ENCODE assay signal across 2 cellular contexts in genomic region chr19:44582581-44583265, GRCh38.
TF ChIP-seq lines count a peak whose summit lies in the region.

No MANE protein-coding gene starts in this region.

TF ChIP-seq in IMR-90, 13 proteins besides CTCF, POLR2A, EP300 and RAD21:
- TF ChIP-seq SMC3 (IDR thresholded peaks at IDR 0.05; ENCODE audit: low read depth, low read length), result peak; percentile 9; the same call in 1 of the 2 replicates
- no peak for TF ChIP-seq MXI1 (IDR thresholded peaks at IDR 0.05; ENCODE audit: borderline replicate concordance, low read depth, low read length)

TF ChIP-seq in K562, 482 proteins besides CTCF, POLR2A, EP300 and RAD21 (continues in another document):
- no peak for TF ChIP-seq TFE3 (CRISPR knock-in tag; IDR thresholded peaks at IDR 0.05)
- TF ChIP-seq LEF1 (IDR thresholded peaks at IDR 0.05), result no peak
- no peak for TF ChIP-seq MAX (CRISPR knock-in tag; IDR thresholded peaks at IDR 0.05)
- TF ChIP-seq ZMIZ1 (IDR thresholded peaks at IDR 0.05; ENCODE audit: low read depth in 2 of 2, low read length in 2 of 2), result no peak
- TF ChIP-seq DIDO1 (tag; IDR thresholded peaks at IDR 0.05; ENCODE audit: low read depth), result 0 out of 2 replicates have a peak, but pooled peaks have one; percentile 21
- no peak for TF ChIP-seq TEAD4 (IDR thresholded peaks at IDR 0.05; ENCODE audit: low read length)
- TF ChIP-seq TEAD4 (CRISPR knock-in tag; IDR thresholded peaks at IDR 0.05; ENCODE audit: borderline replicate concordance), result no peak
- TF ChIP-seq VEZF1 (CRISPR knock-in tag; IDR thresholded peaks at IDR 0.05), result no peak
- TF ChIP-seq CTBP1 (IDR thresholded peaks at IDR 0.05; ENCODE audit: borderline replicate concordance), result peak; percentile 44; the same call in 1 of the 2 replicates
- no peak for TF ChIP-seq YY1 (IDR thresholded peaks at IDR 0.05; ENCODE audit: borderline replicate concordance in 1 of 3, control insufficient read depth in 1 of 3, extremely low read depth in 1 of 3, insufficient read depth in 3 of 3, insufficient read length in 1 of 3, insufficient replicate concordance in 2 of 3, low read depth in 1 of 3, low read length in 2 of 3)
- no peak for TF ChIP-seq CREB3L1 (IDR thresholded peaks at IDR 0.05; ENCODE audit: borderline replicate concordance, low read depth)
- TF ChIP-seq THRAP3 (IDR thresholded peaks at IDR 0.05; ENCODE audit: borderline replicate concordance), result 0 out of 2 replicates have a peak, but pooled peaks have one; percentile 65
- no peak for TF ChIP-seq ZNF511 (CRISPR knock-in tag; IDR thresholded peaks at IDR 0.05)
- TF ChIP-seq EP400 (IDR thresholded peaks at IDR 0.05), result no peak
- peak; percentile 100 for TF ChIP-seq ZNF512 (tag; IDR thresholded peaks at IDR 0.05)
- no peak for TF ChIP-seq SAFB (IDR thresholded peaks at IDR 0.05; ENCODE audit: borderline replicate concordance, low read depth, low read length)
- no peak for TF ChIP-seq BRCA1 (IDR thresholded peaks at IDR 0.05)
- TF ChIP-seq BRCA1 (CRISPR knock-in tag; IDR thresholded peaks at IDR 0.05), result no peak
- no peak for TF ChIP-seq ZNF77 (CRISPR knock-in tag; IDR thresholded peaks at IDR 0.05)
- TF ChIP-seq HNRNPL (IDR thresholded peaks at IDR 0.05; ENCODE audit: low read depth, low read length), result no peak
- no peak for TF ChIP-seq ZFP30 (CRISPR knock-in tag; IDR thresholded peaks at IDR 0.05; ENCODE audit: borderline replicate concordance)
- no peak for TF ChIP-seq MEF2A (IDR thresholded peaks at IDR 0.05; ENCODE audit: control insufficient read depth, low read depth, low read length)
- TF ChIP-seq OTX1 (CRISPR knock-in tag; IDR thresholded peaks at IDR 0.05), result peak; percentile 97
- no peak for TF ChIP-seq BDP1 (IDR thresholded peaks at IDR 0.05; ENCODE audit: insufficient read depth, insufficient read length)
- TF ChIP-seq ATF7 (IDR thresholded peaks at IDR 0.05), result 0 out of 2 replicates have a peak, but pooled peaks have one; percentile 18
- no peak for TF ChIP-seq CCAR2 (IDR thresholded peaks at IDR 0.05; ENCODE audit: low read depth, low read length)
- peak; percentile 54 for TF ChIP-seq DPF2 (IDR thresholded peaks at IDR 0.05)
- TF ChIP-seq ATF4 (CRISPR knock-in tag; IDR thresholded peaks at IDR 0.05), result no peak
- no peak for TF ChIP-seq GABPB1 (CRISPR knock-in tag; IDR thresholded peaks at IDR 0.05)
- TF ChIP-seq E2F8 (IDR thresholded peaks at IDR 0.05; ENCODE audit: low read depth, partially characterized antibody), result peak; percentile 37
- no peak for TF ChIP-seq NFRKB (IDR thresholded peaks at IDR 0.05; ENCODE audit: low read depth)
- TF ChIP-seq HDAC3 (IDR thresholded peaks at IDR 0.05; ENCODE audit: borderline replicate concordance, partially characterized antibody), result no peak
- no peak for TF ChIP-seq TFAP4 (CRISPR knock-in tag; IDR thresholded peaks at IDR 0.05; ENCODE audit: borderline replicate concordance)
- no peak for TF ChIP-seq CGGBP1 (CRISPR knock-in tag; IDR thresholded peaks at IDR 0.05)
- TF ChIP-seq ZNF699 (CRISPR knock-in tag; IDR thresholded peaks at IDR 0.05; ENCODE audit: insufficient replicate concordance), result no peak
- TF ChIP-seq ZNF764 (CRISPR knock-in tag; IDR thresholded peaks at IDR 0.05; ENCODE audit: low read depth), result no peak
- TF ChIP-seq ELK3 (CRISPR knock-in tag; IDR thresholded peaks at IDR 0.05), result no peak
- TF ChIP-seq CTCFL (IDR thresholded peaks at IDR 0.05; ENCODE audit: borderline replicate concordance, insufficient read depth, low read depth, low read length, poor library complexity, severe bottlenecking), result peak; percentile 80
- TF ChIP-seq ZNF717 (CRISPR knock-in tag; IDR thresholded peaks at IDR 0.05), result no peak
- TF ChIP-seq SIN3B (IDR thresholded peaks at IDR 0.05; ENCODE audit: low read depth), result no peak
- TF ChIP-seq NFYB (IDR thresholded peaks at IDR 0.05; ENCODE audit: extremely low read depth, insufficient read length), result no peak
